1 cellular context compared by ENCODE assay signal in the genomic region with DNA sequence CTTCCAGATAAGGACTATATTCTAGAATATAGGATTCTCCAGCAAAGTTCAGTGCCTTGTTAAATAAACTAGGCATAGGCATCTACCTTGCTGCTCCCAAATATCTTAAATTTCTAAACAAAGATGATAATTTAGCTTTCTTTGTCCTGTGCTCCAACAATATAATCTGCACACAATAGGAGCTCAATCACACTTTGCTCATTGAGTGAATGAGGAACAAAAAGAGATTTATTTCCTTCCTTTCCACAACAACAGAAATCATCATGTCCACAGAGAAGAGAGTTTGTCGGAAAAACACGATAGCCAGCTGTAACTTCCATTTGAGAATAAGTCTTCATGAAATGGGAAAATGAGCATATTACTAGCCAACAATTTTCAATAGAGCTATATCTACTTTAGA.
TF ChIP-seq lines count a peak whose summit lies in the region.

No MANE protein-coding gene starts in this region.

TF ChIP-seq in endothelial cell of umbilical vein, 7 proteins besides CTCF, POLR2A, EP300 and RAD21 (continued from another document):
- TF ChIP-seq POLR2AphosphoS5 (IDR thresholded peaks at IDR 0.05; ENCODE audit: insufficient read depth, low read depth, low read length) = no peak
- no peak for TF ChIP-seq GATA2 (IDR thresholded peaks at IDR 0.05; ENCODE audit: insufficient read depth, insufficient read length, low read depth, low read length)
- TF ChIP-seq FOS (IDR thresholded peaks at IDR 0.05; ENCODE audit: borderline replicate concordance, insufficient read depth, low read length) = no peak
- TF ChIP-seq, protein P1, sequence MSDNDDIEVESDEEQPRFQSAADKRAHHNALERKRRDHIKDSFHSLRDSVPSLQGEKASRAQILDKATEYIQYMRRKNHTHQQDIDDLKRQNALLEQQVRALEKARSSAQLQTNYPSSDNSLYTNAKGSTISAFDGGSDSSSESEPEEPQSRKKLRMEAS (IDR thresholded peaks at IDR 0.05; ENCODE audit: insufficient read depth, insufficient read length) = no peak
